Comparison of ENCODE assay signal across 8 cellular contexts in the genomic region with DNA sequence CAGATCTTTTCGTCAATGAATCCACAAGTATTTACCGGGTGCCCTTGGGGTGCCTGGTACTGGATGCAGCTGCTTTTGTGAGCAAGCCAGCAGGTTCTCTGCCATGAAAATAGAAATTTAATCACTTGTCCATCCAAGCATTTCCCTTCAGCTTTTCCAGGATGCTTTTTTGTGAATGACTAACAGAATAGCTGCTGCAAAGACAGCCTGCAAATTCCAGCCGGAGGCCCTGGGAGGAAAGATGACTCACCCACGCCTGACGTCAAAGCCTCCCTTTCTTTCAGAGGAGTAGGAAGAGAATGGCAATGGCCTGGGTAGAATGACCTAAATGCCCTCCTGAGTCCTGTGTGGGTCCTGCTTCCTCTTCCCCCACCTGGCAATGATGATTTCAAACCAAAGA.
DNase-seq lines count a peak whose midpoint lies in the region; ATAC-seq, FAIRE-seq and TF ChIP-seq lines count a peak whose summit lies in the region.

No MANE protein-coding gene starts in this region.

- no peak overlapping the region for H3K4me3 ChIP-seq in HepG2 (replicated peaks in 1 of 3; ENCODE audit: insufficient read depth in 1 of 3, low read depth in 2 of 3, low read length in 3 of 3)
- no peak overlapping the region for H3K4me3 ChIP-seq in tibial artery

- peaks cover 0 to 12% of the 10 kb centered on the region in 2 donors for H3K27me3 Mint-ChIP-seq in effector memory CD8-positive, alpha-beta T cell

- POLR2A ChIA-PET in HepG2 (lab: Yijun Ruan, JAX) = interaction anchor here (1.0 to 1.4 kb wide), 2 partner anchors 34 to 184 kb away, joined by 3 to 4 read pairs; no protein-coding TSS in a partner anchor

- H3K27me3 ChIP-seq in HepG2 (ENCODE audit: control insufficient read depth in 1 of 2, insufficient read depth in 2 of 2, low read length in 2 of 2) (no peaks in the 10 kb centered on the region), tibial artery (no peaks in the 10 kb centered on the region)

- in situ Hi-C loops in Caki2 (cut with HindIII; ENCODE audit: low pct_unique_long_range_greater_than_20kb, low sequenced_read_pairs) = no loop called here
- in situ Hi-C loops in HepG2 (cut with HindIII; ENCODE audit: extremely low pct_ligation_motif_present, low pct_unique_long_range_greater_than_20kb) = no loop called here

- H3K9me3 ChIP-seq in HepG2 (ENCODE audit: low read length) (no peaks in the 10 kb centered on the region), tibial artery (no peaks in the 10 kb centered on the region)

- H3K4me3 Mint-ChIP-seq in effector memory CD8-positive, alpha-beta T cell = no peak overlapping the region

- no peak overlapping the region for H3K4me2 ChIP-seq in HepG2 (ENCODE audit: low read depth, low read length)

- TF ChIP-seq EP300 in HepG2 (IDR thresholded peaks at IDR 0.05; ENCODE audit: low read depth in 2 of 2, low read length in 2 of 2) (no peak; a peak in 1 of 4 replicates), HepG2 (CRISPR knock-in tag; IDR thresholded peaks at IDR 0.05; ENCODE audit: borderline replicate concordance) (no peak)

- H3K79me2 ChIP-seq in HepG2 (ENCODE audit: insufficient read depth, low read length) = no peaks in the 10 kb centered on the region

- no peaks in the 10 kb centered on the region for H3K4me1 Mint-ChIP-seq in effector memory CD8-positive, alpha-beta T cell (ENCODE audit: low read depth in 2 of 2)

- 37% methylated on average over 5 of the region's 5 CpGs for WGBS in HepG2 (ENCODE audit: low lambda C conversion rate)

- H3K9ac ChIP-seq in HepG2 (ENCODE audit: insufficient read depth, low read depth, low read length) = no peak overlapping the region

- peak; percentile 83 for ATAC-seq in HepG2
- ATAC-seq in effector memory CD8-positive, alpha-beta T cell (replicated peaks) = no peak

- no TSS peak for BruUV-seq in HepG2 (replicated peaks; lab: Mats Ljungman, UMichigan)

- CTCF ChIA-PET in HepG2 (lab: Yijun Ruan, JAX; ENCODE audit: low intra/inter-chr PET ratio, low total read pairs) = no interaction called here

- no peaks in the 10 kb centered on the region for H3K9me3 Mint-ChIP-seq in effector memory CD8-positive, alpha-beta T cell

- no peaks in the 10 kb centered on the region for H3K36me3 Mint-ChIP-seq in effector memory CD8-positive, alpha-beta T cell (ENCODE audit: insufficient read depth)

- no peak overlapping the region for H2AFZ ChIP-seq in HepG2 (ENCODE audit: low read length)

- TF ChIP-seq POLR2A in HepG2 (IDR thresholded peaks at IDR 0.05; ENCODE audit: insufficient read depth in 1 of 2, low read depth in 2 of 2, low read length in 2 of 2) = no peak

- H3K27ac ChIP-seq in HepG2 (ENCODE audit: extremely low read length, insufficient read depth, low read length) = no peak overlapping the region
- H3K27ac ChIP-seq in tibial artery = peak overlapping the region; percentile 42 to 52

- H3K4me1 ChIP-seq in HepG2 (ENCODE audit: insufficient read depth, low read length) (peaks cover 35% of the 10 kb centered on the region), tibial artery (peaks cover 0 to 14% (median 14%) of the 10 kb centered on the region in 4 donors)

- TF ChIP-seq RAD21 in HepG2 (CRISPR knock-in tag; IDR thresholded peaks at IDR 0.05) = no peak

- H3K27ac Mint-ChIP-seq in effector memory CD8-positive, alpha-beta T cell = no peak overlapping the region

- intact Hi-C loops in HepG2 (cut with micrococcal nuclease; ENCODE audit: unreplicated experiment) (loop anchor here (5.0 kb wide), 1 partner anchor 38 kb away; no protein-coding TSS in a partner anchor), tibial artery (cut with DNase I; ENCODE audit: low total_unique reads) (no loop called here)

- TF ChIP-seq CTCF in HepG2 (CRISPR knock-in tag; IDR thresholded peaks at IDR 0.05) (no peak), tibial artery (IDR thresholded peaks at IDR 0.05) (no peak)

- DNase-seq in Caki2 (ENCODE audit: low read depth) (peak; percentile 92), NCI-H2196 treated with DMSO at 0.1 percent for 48 hours (lab: John Stamatoyannopoulos, UW; ENCODE audit: unreplicated experiment) (peak; percentile 74), dermis microvascular lymphatic vessel endothelial cell (ENCODE audit: low read depth in 2 of 2) (peak; percentile 81 to 97), HepG2 (ENCODE audit: low spot score) (peak; percentile 80), tibial artery (peak; percentile 69 to 90), SKM-1 treated with dmso at 0.1 percent for 144 hours (lab: John Stamatoyannopoulos, UW; ENCODE audit: unreplicated experiment) (no peak)
- no peak for DNase-seq in activated T-cell treated with anti-CD3 and anti-CD28 coated beads, Interleukin-2, amount 50 U/mL, for 1 hour
- no peak for DNase-seq in effector memory CD8-positive, alpha-beta T cell

- no peaks in the 10 kb centered on the region for H4K20me1 ChIP-seq in HepG2 (ENCODE audit: insufficient read depth, low read length)

- no peaks in the 10 kb centered on the region for H3K36me3 ChIP-seq in HepG2 (replicated peaks in 1 of 2; ENCODE audit: control insufficient read depth in 1 of 2, insufficient read depth in 2 of 2, low read length in 2 of 2)
- H3K36me3 ChIP-seq in tibial artery = no peaks in the 10 kb centered on the region

- no peak for FAIRE-seq in HepG2 (lab: Jason Lieb, UNC)

TF ChIP-seq in HepG2, 621 proteins besides CTCF, POLR2A, EP300 and RAD21 (continues in another document):
- TF ChIP-seq AHR (CRISPR knock-in tag; IDR thresholded peaks at IDR 0.05) (no peak), HOXA3 (CRISPR knock-in tag; IDR thresholded peaks at IDR 0.05) (no peak; the same call in 1 of the 2 replicates), NR2C2 (CRISPR knock-in tag; IDR thresholded peaks at IDR 0.05; ENCODE audit: borderline replicate concordance) (no peak), ELF1 (CRISPR knock-in tag; IDR thresholded peaks at IDR 0.05) (peak; percentile 28; the same call in 1 of the 2 replicates), ZNF253 (CRISPR knock-in tag; IDR thresholded peaks at IDR 0.05; ENCODE audit: borderline replicate concordance) (no peak), ESRRA (CRISPR knock-in tag; IDR thresholded peaks at IDR 0.05; ENCODE audit: low read depth) (no peak), ZNF335 (CRISPR knock-in tag; IDR thresholded peaks at IDR 0.05) (0 out of 2 replicates have a peak, but pooled peaks have one; percentile 21), SAP130 (CRISPR knock-in tag; IDR thresholded peaks at IDR 0.05; ENCODE audit: low read depth) (peak; percentile 50; the same call in 1 of the 2 replicates), NONO (IDR thresholded peaks at IDR 0.05) (no peak), NONO (CRISPR knock-in tag; conservative IDR thresholded peaks at IDR 0.05) (no peak), ZNF12 (CRISPR knock-in tag; IDR thresholded peaks at IDR 0.05) (peak; percentile 39; the same call in 1 of the 2 replicates)
- TF ChIP-seq, protein P1, sequence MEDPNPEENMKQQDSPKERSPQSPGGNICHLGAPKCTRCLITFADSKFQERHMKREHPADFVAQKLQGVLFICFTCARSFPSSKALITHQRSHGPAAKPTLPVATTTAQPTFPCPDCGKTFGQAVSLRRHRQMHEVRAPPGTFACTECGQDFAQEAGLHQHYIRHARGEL (CRISPR knock-in tag; IDR thresholded peaks at IDR 0.05) = no peak
- TF ChIP-seq, protein P2, sequence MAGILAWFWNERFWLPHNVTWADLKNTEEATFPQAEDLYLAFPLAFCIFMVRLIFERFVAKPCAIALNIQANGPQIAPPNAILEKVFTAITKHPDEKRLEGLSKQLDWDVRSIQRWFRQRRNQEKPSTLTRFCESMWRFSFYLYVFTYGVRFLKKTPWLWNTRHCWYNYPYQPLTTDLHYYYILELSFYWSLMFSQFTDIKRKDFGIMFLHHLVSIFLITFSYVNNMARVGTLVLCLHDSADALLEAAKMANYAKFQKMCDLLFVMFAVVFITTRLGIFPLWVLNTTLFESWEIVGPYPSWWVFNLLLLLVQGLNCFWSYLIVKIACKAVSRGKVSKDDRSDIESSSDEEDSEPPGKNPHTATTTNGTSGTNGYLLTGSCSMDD (CRISPR knock-in tag; IDR thresholded peaks at IDR 0.05) = no peak
- TF ChIP-seq, protein P3, sequence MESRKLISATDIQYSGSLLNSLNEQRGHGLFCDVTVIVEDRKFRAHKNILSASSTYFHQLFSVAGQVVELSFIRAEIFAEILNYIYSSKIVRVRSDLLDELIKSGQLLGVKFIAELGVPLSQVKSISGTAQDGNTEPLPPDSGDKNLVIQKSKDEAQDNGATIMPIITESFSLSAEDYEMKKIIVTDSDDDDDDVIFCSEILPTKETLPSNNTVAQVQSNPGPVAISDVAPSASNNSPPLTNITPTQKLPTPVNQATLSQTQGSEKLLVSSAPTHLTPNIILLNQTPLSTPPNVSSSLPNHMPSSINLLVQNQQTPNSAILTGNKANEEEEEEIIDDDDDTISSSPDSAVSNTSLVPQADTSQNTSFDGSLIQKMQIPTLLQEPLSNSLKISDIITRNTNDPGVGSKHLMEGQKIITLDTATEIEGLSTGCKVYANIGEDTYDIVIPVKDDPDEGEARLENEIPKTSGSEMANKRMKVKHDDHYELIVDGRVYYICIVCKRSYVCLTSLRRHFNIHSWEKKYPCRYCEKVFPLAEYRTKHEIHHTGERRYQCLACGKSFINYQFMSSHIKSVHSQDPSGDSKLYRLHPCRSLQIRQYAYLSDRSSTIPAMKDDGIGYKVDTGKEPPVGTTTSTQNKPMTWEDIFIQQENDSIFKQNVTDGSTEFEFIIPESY (CRISPR knock-in tag; IDR thresholded peaks at IDR 0.05) = no peak
- TF ChIP-seq, protein P4, sequence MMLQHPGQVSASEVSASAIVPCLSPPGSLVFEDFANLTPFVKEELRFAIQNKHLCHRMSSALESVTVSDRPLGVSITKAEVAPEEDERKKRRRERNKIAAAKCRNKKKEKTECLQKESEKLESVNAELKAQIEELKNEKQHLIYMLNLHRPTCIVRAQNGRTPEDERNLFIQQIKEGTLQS (CRISPR knock-in tag; IDR thresholded peaks at IDR 0.05) = peak; percentile 91

Comparison
In these comparisons a context has a peak if more than half of its experiments do, and no peak if none do; other contexts are left out.
1. DNase-seq: peak in Caki2 (single experiment), NCI-H2196 treated with DMSO at 0.1 percent for 48 hours (single experiment), dermis microvascular lymphatic vessel endothelial cell (2 of 2), HepG2 (single experiment) and tibial artery (2 of 2); none in SKM-1 treated with dmso at 0.1 percent for 144 hours (single experiment), activated T-cell treated with anti-CD3 and anti-CD28 coated beads, Interleukin-2, amount 50 U/mL, for 1 hour (single experiment) and effector memory CD8-positive, alpha-beta T cell (0 of 3).